In the genomic region with DNA sequence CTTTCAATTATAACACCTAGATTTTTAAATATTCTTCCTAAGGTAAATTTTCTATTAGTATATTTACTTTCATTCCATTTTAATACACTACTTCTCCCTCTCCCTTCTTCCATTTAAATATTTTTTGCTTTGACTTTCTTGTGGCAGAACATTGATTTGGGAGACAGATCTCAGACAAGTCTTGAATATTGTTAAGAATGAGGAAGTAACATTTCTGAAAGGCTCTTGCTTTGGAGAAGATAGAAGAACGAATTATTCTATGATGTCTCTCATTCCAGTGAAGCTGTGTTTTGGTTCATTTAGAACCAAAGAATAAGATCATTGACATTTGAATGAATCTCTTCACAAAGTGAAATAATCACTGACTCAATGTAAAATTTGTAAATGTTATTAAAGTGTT, we compare ENCODE assay signal across 12 cellular contexts. TPM values are rescaled to one million over a fixed set of nuclear protein-coding genes. Genes with fewer than 3 reads are reported as not detected.
DNase-seq lines count a peak whose midpoint lies in the region; TF ChIP-seq lines count a peak whose summit lies in the region.
"Had no signal": no experiment of that assay in that cellular context is flagged by ENCODE, and none has a peak within 500 bp of the region (broad histone marks: within the 10 kb centered on the region; RNA-seq: fewer than 3 reads in every experiment).

No MANE protein-coding gene starts in this region.

- H2AFZ ChIP-seq in neural cell (ENCODE audit: low read depth, low read length), result no peak overlapping the region

- peaks cover 63% of the 10 kb centered on the region for H3K36me3 ChIP-seq in MG63
- H3K36me3 ChIP-seq in adipocyte (ENCODE audit: control insufficient read depth, insufficient read depth, low read length, severe bottlenecking), result peaks cover 5% of the 10 kb centered on the region
- H3K36me3 ChIP-seq in neural cell (ENCODE audit: insufficient read depth, low read length), result no peaks in the 10 kb centered on the region
- H3K36me3 ChIP-seq: uterus had no signal

- no peaks in the 10 kb centered on the region for H4K20me1 ChIP-seq in neural cell (ENCODE audit: insufficient read depth)

- TF ChIP-seq CTCF in neural cell (IDR thresholded peaks at IDR 0.05; ENCODE audit: poor library complexity, severe bottlenecking), result no peak
- no peak for TF ChIP-seq CTCF in GM10248 (IDR thresholded peaks at IDR 0.05; ENCODE audit: control extremely low read depth, extremely low read depth, low read depth, missing control alignments)

- CTCF ChIA-PET in GM10248 (lab: Yijun Ruan, JAX), result interaction anchor here (0.9 to 2.6 kb wide), 3 partner anchors 14 to 226 kb away, joined by 3 to 6 read pairs (median 3); no protein-coding TSS in a partner anchor

- H3K9ac ChIP-seq in adipocyte (ENCODE audit: low read length) (peak overlapping the region; percentile 40), neural cell (ENCODE audit: low read length) (no peak overlapping the region)

- H3K27me3 ChIP-seq in MG63 (no peaks in the 10 kb centered on the region), adipocyte (replicated peaks; ENCODE audit: control insufficient read depth, insufficient read depth, low read length) (no peaks in the 10 kb centered on the region), neural cell (ENCODE audit: insufficient read depth, low read depth, low read length) (no peaks in the 10 kb centered on the region)
- H3K27me3 ChIP-seq: uterus had no signal

- TF ChIP-seq RAD21 in neural cell (conservative IDR thresholded peaks at IDR 0.05), result no peak

- peaks cover 21% of the 10 kb centered on the region for H3K4me1 ChIP-seq in adipocyte (ENCODE audit: control insufficient read depth, insufficient read depth, low read length)
- H3K4me1 ChIP-seq: uterus had no signal

- POLR2A ChIA-PET in GM10248 (lab: Yijun Ruan, JAX), result no interaction called here

- H3F3A ChIP-seq in neural cell (ENCODE audit: insufficient read depth, low read length, poor library complexity, severe bottlenecking), result no peaks in the 10 kb centered on the region

- no peak overlapping the region for H3K27ac ChIP-seq in neural cell (ENCODE audit: low read length)
- H3K27ac ChIP-seq: uterus had no signal

- DNase-seq in SKM-1 treated with dmso at 0.1 percent for 144 hours (lab: John Stamatoyannopoulos, UW; ENCODE audit: unreplicated experiment) (peak; percentile 13), SKM-1 (lab: John Stamatoyannopoulos, UW; ENCODE audit: unreplicated experiment) (no peak), MG63 (no peak), adipocyte (ENCODE audit: low read depth) (no peak), NCI-H146 (lab: John Stamatoyannopoulos, UW) (no peak), HCEC 1CT (no peak), GM10248 (ENCODE audit: extremely low spot score) (no peak)
- DNase-seq: activated naive CD4-positive, alpha-beta T cell treated with Interleukin-2 at 50 U/mL for 16 hours; NCI-H2081 treated with DMSO at 0.1 percent for 48 hours; SW 1271; uterus had no signal

- H3K4me2 ChIP-seq in neural cell (ENCODE audit: low read length), result no peak overlapping the region

- H3K9me2 ChIP-seq in neural cell (ENCODE audit: insufficient read depth, low read length), result no peaks in the 10 kb centered on the region

- TF ChIP-seq EP300 in neural cell (conservative IDR thresholded peaks at IDR 0.05; ENCODE audit: poor library complexity, severe bottlenecking), result no peak

- H3K9me3 ChIP-seq in MG63, result no peaks in the 10 kb centered on the region
- H3K9me3 ChIP-seq in adipocyte (ENCODE audit: control insufficient read depth, low read length), result no peaks in the 10 kb centered on the region
- no peaks in the 10 kb centered on the region for H3K9me3 ChIP-seq in neural cell (ENCODE audit: low read length)
- H3K9me3 ChIP-seq: uterus had no signal

- H3K4me3 ChIP-seq in MG63 (peak overlapping the region; percentile 84), adipocyte (ENCODE audit: low read length) (peak overlapping the region; percentile 94), neural cell (ENCODE audit: low read length) (peak overlapping the region; percentile 74)
- H3K4me3 ChIP-seq: uterus had no signal

- peaks cover 57% of the 10 kb centered on the region for H3K79me2 ChIP-seq in neural cell (replicated peaks; ENCODE audit: insufficient read depth, low read length)

TF ChIP-seq in neural cell, 6 proteins besides CTCF, POLR2A, EP300 and RAD21:
- TF ChIP-seq TAF1 (IDR thresholded peaks at IDR 0.05; ENCODE audit: low read depth), result no peak

RNA-seq across cellular contexts. Expression of gene IPO7, which starts 2.4 kb away (rescaled TPM):
- 115 and 285 TPM in 2 replicates for total RNA-seq in MG63 (2014; rRNA removed; shearing (Covaris generic); ENCODE audit: low replicate concordance)
- 56.3 and 69.2 TPM in 2 replicates for polyA plus RNA-seq in neural cell
- 155 TPM in 2 replicates for polyA minus RNA-seq in neural cell
